ENCODE assay signal across 8 cellular contexts in the genomic region with DNA sequence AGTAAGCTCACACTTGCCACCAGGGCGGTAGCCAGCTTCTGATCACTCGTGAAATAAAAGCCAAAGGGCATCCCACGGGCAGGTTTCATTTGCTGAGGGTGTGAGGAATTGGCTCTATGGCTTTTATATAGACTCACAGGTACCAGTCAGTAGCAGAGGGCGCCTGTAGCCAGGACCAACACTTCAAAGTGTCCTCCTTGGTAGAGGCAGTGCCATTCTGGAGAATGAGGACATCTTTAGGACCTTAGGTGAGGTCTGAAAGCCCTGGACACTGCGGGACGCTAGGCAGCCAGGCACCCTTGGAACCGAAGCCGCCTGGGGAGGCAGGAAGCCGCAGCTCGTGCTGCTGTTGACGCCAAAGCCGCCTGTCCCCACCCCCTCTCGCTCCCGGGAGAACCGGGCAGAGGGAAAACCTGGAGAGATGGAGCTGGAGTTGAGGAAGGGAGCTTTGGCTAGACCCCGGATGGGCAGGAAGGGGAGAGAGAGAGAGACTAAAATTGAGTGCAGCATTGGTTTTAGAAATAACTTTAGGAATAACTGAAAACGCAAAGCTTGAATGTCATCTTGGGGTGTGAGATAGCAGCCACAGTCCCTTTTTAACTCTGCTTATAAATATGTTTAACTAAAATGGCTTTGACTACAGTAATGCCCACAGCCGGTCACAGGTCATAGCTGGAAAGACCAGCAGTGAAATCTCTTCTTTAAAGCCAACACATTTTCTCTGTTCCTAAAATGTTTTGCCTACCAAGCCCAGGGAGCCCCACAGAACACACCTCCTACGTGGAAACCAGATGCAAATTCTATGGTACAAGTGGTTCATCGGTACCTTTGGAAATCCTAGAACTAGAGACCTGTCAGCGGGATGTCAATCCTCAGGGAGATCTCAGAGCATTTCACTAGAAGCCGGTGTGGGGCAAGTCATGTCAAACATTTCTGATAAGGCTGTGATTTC.
DNase-seq lines count a peak whose midpoint lies in the region; ATAC-seq and TF ChIP-seq lines count a peak whose summit lies in the region.

No MANE protein-coding gene starts in this region.

- no peak for TF ChIP-seq CTCF in lower leg skin (IDR thresholded peaks at IDR 0.05)

- ATAC-seq in SK-N-SH treated with all-trans-retinoic acid at 6 μM for 48 hours: peak; percentile 92
- peak; percentile 17 for ATAC-seq in effector memory CD8-positive, alpha-beta T cell (replicated peaks)
- ATAC-seq in GM19023 (IDR thresholded peaks at IDR 0.05; ENCODE audit: unreplicated experiment): no peak

- peaks cover 6% of the 10 kb centered on the region for H3K4me1 ChIP-seq in CD4-positive, alpha-beta memory T cell (ENCODE audit: insufficient read depth, low read length)

- no peak overlapping the region for H3K27ac ChIP-seq in CD4-positive, alpha-beta memory T cell (ENCODE audit: low read depth, low read length)

- H3K9me3 Mint-ChIP-seq in CD4-positive, alpha-beta memory T cell: peaks cover 0 to 11% (median 4%) of the 10 kb centered on the region in 8 donors
- H3K9me3 Mint-ChIP-seq in IgD-negative memory B cell: peaks cover 0 to 8% (median 4%) of the 10 kb centered on the region in 3 donors
- H3K9me3 Mint-ChIP-seq in effector memory CD8-positive, alpha-beta T cell: no peaks in the 10 kb centered on the region

- no peaks in the 10 kb centered on the region for H3K36me3 ChIP-seq in CD4-positive, alpha-beta memory T cell (ENCODE audit: insufficient read depth, low read length)

- H3K27me3 ChIP-seq in CD4-positive, alpha-beta memory T cell (ENCODE audit: insufficient read depth, low read length): peaks cover 10% of the 10 kb centered on the region

- CTCF ChIA-PET in CD4-positive, alpha-beta memory T cell (lab: Charles Lee; ENCODE audit: partially characterized antibody): no interaction called here

- WGBS in lower leg skin, 2 donors: 15 to 16% methylated on average over 22 of the region's 22 CpGs

- intact Hi-C loops in CD4-positive, alpha-beta memory T cell (cut with micrococcal nuclease): no loop called here
- intact Hi-C loops in lower leg skin (cut with DNase I; ENCODE audit: low total_unique reads): no loop called here

- H3K4me1 Mint-ChIP-seq in CD4-positive, alpha-beta memory T cell: peaks cover 1 to 7% (median 7%) of the 10 kb centered on the region in 4 donors
- peaks cover 6 to 9% (median 8%) of the 10 kb centered on the region in 3 donors for H3K4me1 Mint-ChIP-seq in IgD-negative memory B cell
- peaks cover 10% of the 10 kb centered on the region in 2 donors for H3K4me1 Mint-ChIP-seq in effector memory CD8-positive, alpha-beta T cell (ENCODE audit: low read depth in 2 of 2)

- peak overlapping the region in 6 of 8 donors; percentile 23 to 77 (median 66) for H3K4me3 Mint-ChIP-seq in CD4-positive, alpha-beta memory T cell
- peak overlapping the region in 3 of 4 donors; percentile 52 to 81 (median 75) for H3K4me3 Mint-ChIP-seq in IgD-negative memory B cell
- H3K4me3 Mint-ChIP-seq in effector memory CD8-positive, alpha-beta T cell: peak overlapping the region; percentile 65 to 76

- peak in 1 of 5 donors; percentile 1 for DNase-seq in CD4-positive, alpha-beta memory T cell
- peak in 1 of 3 experiments; percentile 4 for DNase-seq in effector memory CD8-positive, alpha-beta T cell
- peak; percentile 79 to 96 for DNase-seq in lower leg skin (ENCODE audit: low spot score in 2 of 2)
- peak; percentile 3 for DNase-seq in stimulated activated CD8-positive, alpha-beta memory T cell treated with anti-CD3 and anti-CD28 coated beads, Interleukin-4, amount 100 ng/mL, for 24 hours (ENCODE audit: low read depth)
- no peak for DNase-seq in mesenteric fat pad (ENCODE audit: low spot score)

- no peaks in the 10 kb centered on the region for H3K9me3 ChIP-seq in CD4-positive, alpha-beta memory T cell (ENCODE audit: control insufficient read depth in 1 of 2, low read length in 2 of 2)

- no peaks in the 10 kb centered on the region for H3K36me3 Mint-ChIP-seq in CD4-positive, alpha-beta memory T cell
- no peaks in the 10 kb centered on the region for H3K36me3 Mint-ChIP-seq in IgD-negative memory B cell
- H3K36me3 Mint-ChIP-seq in effector memory CD8-positive, alpha-beta T cell (ENCODE audit: insufficient read depth): no peaks in the 10 kb centered on the region

- H3K27me3 Mint-ChIP-seq in CD4-positive, alpha-beta memory T cell: peaks cover 13 to 36% of the 10 kb centered on the region in 2 donors
- H3K27me3 Mint-ChIP-seq in IgD-negative memory B cell: peaks cover 39% of the 10 kb centered on the region
- peaks cover 6 to 37% of the 10 kb centered on the region in 2 donors for H3K27me3 Mint-ChIP-seq in effector memory CD8-positive, alpha-beta T cell

- no peak overlapping the region for H3K4me3 ChIP-seq in CD4-positive, alpha-beta memory T cell (ENCODE audit: low read length in 2 of 2)
- H3K4me3 ChIP-seq in lower leg skin (ENCODE audit: low read depth, poor library complexity, severe bottlenecking): no peak overlapping the region

- peak in 1 of 2 donors; percentile 12 for TF ChIP-seq POLR2A in lower leg skin (IDR thresholded peaks at IDR 0.05)

- no peak overlapping the region for H3K27ac Mint-ChIP-seq in CD4-positive, alpha-beta memory T cell
- H3K27ac Mint-ChIP-seq in IgD-negative memory B cell: peak overlapping the region in 2 of 3 donors; percentile 47 to 77
- peak overlapping the region in 1 of 2 donors; percentile 51 for H3K27ac Mint-ChIP-seq in effector memory CD8-positive, alpha-beta T cell

- POLR2A ChIA-PET in CD4-positive, alpha-beta memory T cell (lab: Charles Lee; ENCODE audit: partially characterized antibody): no interaction called here

TF ChIP-seq in SK-N-SH treated with all-trans-retinoic acid at 6 μM for 48 hours, 23 proteins besides CTCF, POLR2A, EP300 and RAD21:
- TF ChIP-seq GLIS3 (CRISPR knock-in tag; IDR thresholded peaks at IDR 0.05): no peak
- TF ChIP-seq ESRRG (CRISPR knock-in tag; IDR thresholded peaks at IDR 0.05): no peak
- TF ChIP-seq CSDC2 (CRISPR knock-in tag; IDR thresholded peaks at IDR 0.05): no peak
- TF ChIP-seq, protein P1, sequence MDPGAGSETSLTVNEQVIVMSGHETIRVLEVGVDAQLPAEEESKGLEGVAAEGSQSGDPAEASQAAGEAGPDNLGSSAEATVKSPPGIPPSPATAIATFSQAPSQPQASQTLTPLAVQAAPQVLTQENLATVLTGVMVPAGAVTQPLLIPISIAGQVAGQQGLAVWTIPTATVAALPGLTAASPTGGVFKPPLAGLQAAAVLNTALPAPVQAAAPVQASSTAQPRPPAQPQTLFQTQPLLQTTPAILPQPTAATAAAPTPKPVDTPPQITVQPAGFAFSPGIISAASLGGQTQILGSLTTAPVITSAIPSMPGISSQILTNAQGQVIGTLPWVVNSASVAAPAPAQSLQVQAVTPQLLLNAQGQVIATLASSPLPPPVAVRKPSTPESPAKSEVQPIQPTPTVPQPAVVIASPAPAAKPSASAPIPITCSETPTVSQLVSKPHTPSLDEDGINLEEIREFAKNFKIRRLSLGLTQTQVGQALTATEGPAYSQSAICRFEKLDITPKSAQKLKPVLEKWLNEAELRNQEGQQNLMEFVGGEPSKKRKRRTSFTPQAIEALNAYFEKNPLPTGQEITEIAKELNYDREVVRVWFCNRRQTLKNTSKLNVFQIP (CRISPR knock-in tag; IDR thresholded peaks at IDR 0.05; ENCODE audit: borderline replicate concordance, low read depth): no peak
- no peak for TF ChIP-seq ISL1 (CRISPR knock-in tag; IDR thresholded peaks at IDR 0.05)
- TF ChIP-seq BACH2 (CRISPR knock-in tag; IDR thresholded peaks at IDR 0.05; ENCODE audit: borderline replicate concordance): no peak
- no peak for TF ChIP-seq ZNF8 (CRISPR knock-in tag; IDR thresholded peaks at IDR 0.05)
- no peak for TF ChIP-seq CREB5 (CRISPR knock-in tag; IDR thresholded peaks at IDR 0.05; ENCODE audit: low read depth)
- TF ChIP-seq ZNF70 (CRISPR knock-in tag; IDR thresholded peaks at IDR 0.05): no peak
- TF ChIP-seq, protein P2, sequence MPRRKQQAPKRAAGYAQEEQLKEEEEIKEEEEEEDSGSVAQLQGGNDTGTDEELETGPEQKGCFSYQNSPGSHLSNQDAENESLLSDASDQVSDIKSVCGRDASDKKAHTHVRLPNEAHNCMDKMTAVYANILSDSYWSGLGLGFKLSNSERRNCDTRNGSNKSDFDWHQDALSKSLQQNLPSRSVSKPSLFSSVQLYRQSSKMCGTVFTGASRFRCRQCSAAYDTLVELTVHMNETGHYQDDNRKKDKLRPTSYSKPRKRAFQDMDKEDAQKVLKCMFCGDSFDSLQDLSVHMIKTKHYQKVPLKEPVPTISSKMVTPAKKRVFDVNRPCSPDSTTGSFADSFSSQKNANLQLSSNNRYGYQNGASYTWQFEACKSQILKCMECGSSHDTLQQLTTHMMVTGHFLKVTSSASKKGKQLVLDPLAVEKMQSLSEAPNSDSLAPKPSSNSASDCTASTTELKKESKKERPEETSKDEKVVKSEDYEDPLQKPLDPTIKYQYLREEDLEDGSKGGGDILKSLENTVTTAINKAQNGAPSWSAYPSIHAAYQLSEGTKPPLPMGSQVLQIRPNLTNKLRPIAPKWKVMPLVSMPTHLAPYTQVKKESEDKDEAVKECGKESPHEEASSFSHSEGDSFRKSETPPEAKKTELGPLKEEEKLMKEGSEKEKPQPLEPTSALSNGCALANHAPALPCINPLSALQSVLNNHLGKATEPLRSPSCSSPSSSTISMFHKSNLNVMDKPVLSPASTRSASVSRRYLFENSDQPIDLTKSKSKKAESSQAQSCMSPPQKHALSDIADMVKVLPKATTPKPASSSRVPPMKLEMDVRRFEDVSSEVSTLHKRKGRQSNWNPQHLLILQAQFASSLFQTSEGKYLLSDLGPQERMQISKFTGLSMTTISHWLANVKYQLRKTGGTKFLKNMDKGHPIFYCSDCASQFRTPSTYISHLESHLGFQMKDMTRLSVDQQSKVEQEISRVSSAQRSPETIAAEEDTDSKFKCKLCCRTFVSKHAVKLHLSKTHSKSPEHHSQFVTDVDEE (CRISPR knock-in tag; IDR thresholded peaks at IDR 0.05): no peak
- no peak for TF ChIP-seq ZC3H10 (CRISPR knock-in tag; IDR thresholded peaks at IDR 0.05)

Comparison
In these comparisons a context has a peak if more than half of its experiments do, and no peak if none do; other contexts are left out.
1. H3K27ac Mint-ChIP-seq: peak in IgD-negative memory B cell (2 of 3); none in CD4-positive, alpha-beta memory T cell (0 of 7).
2. Peak in every context shown above with its lines, with median percentiles within 50 percentile points of each other: H3K4me3 Mint-ChIP-seq.